In genomic region chr5:180049357-180049673, GRCh38 we compare ENCODE assay signal across 15 cellular contexts.
"Had no signal": no experiment of that assay in that cellular context is flagged by ENCODE, and none has a peak within 500 bp of the region (broad histone marks: within the 10 kb centered on the region; RNA-seq: fewer than 3 reads in every experiment).

No MANE protein-coding gene starts in this region.

- H3K4me1 ChIP-seq: uterus had no signal

- H2AFZ ChIP-seq: hepatocyte had no signal

- H3K4me2 ChIP-seq: hepatocyte had no signal

- H3K27me3 Mint-ChIP-seq: activated CD4-positive, alpha-beta memory T cell treated with anti-CD3 and anti-CD28 coated beads, Interleukin-2, amount 10 ng/mL, durations not matched to agents 7 days and 5 days; activated CD4-positive, alpha-beta T cell treated with anti-CD3 and anti-CD28 coated beads for 36 hours; activated naive CD4-positive, alpha-beta T cell treated with anti-CD3 and anti-CD28 coated beads, Interleukin-2, amount 10 ng/mL, durations not matched to agents 7 days and 5 days; activated T-cell treated with anti-CD3 and anti-CD28 coated beads, Interleukin-2, amount 50 U/mL, for 24 hours; stimulated activated naive B cell treated with anti-CD40 and anti-IgM and Interleukin-4, amounts not matched to agents 10 μg/mL and 1 μg/mL and 100 μg/mL, for 72 hours; T-cell had no signal

- H3K36me3 ChIP-seq: ovary, uterus had no signal

- ATAC-seq: activated CD4-positive, alpha-beta T cell treated with anti-CD3 and anti-CD28 coated beads for 36 hours; stimulated activated naive B cell treated with anti-CD40 and anti-IgM and Interleukin-4, amounts not matched to agents 10 μg/mL and 1 μg/mL and 100 μg/mL, for 72 hours; T-cell had no signal

- H3K27ac ChIP-seq: hepatocyte, left lung, ovary, uterus had no signal

- FAIRE-seq: astrocyte had no signal

- DNase-seq: activated CD4-positive, alpha-beta memory T cell treated with anti-CD3 and anti-CD28 coated beads, Interleukin-2, amount 10 ng/mL, durations not matched to agents 7 days and 5 days; activated CD4-positive, alpha-beta T cell treated with anti-CD3 and anti-CD28 coated beads for 36 hours; activated naive CD4-positive, alpha-beta T cell treated with anti-CD3 and anti-CD28 coated beads, Interleukin-2, amount 10 ng/mL, durations not matched to agents 7 days and 5 days; activated T-cell treated with anti-CD3 and anti-CD28 coated beads, Interleukin-2, amount 50 U/mL, for 24 hours; islet precursor cell; left lung; ovary; stimulated activated CD4-positive, alpha-beta T cell treated with anti-CD3 and anti-CD28 coated beads, Interleukin-2, amount 100 ng/mL, for 48 hours; stimulated activated naive B cell treated with anti-CD40 and anti-IgM and Interleukin-4, amounts not matched to agents 10 μg/mL and 1 μg/mL and 100 μg/mL, for 72 hours; T-cell; T-helper 9 cell; uterus had no signal

- H3K4me3 Mint-ChIP-seq: activated CD4-positive, alpha-beta memory T cell treated with anti-CD3 and anti-CD28 coated beads, Interleukin-2, amount 10 ng/mL, durations not matched to agents 7 days and 5 days; activated CD4-positive, alpha-beta T cell treated with anti-CD3 and anti-CD28 coated beads for 36 hours; activated naive CD4-positive, alpha-beta T cell treated with anti-CD3 and anti-CD28 coated beads, Interleukin-2, amount 10 ng/mL, durations not matched to agents 7 days and 5 days; activated T-cell treated with anti-CD3 and anti-CD28 coated beads, Interleukin-2, amount 50 U/mL, for 24 hours; stimulated activated naive B cell treated with anti-CD40 and anti-IgM and Interleukin-4, amounts not matched to agents 10 μg/mL and 1 μg/mL and 100 μg/mL, for 72 hours; T-cell had no signal

- H3K9me3 ChIP-seq: ovary, tibial nerve, uterus had no signal

- H3K36me3 Mint-ChIP-seq: activated naive CD4-positive, alpha-beta T cell treated with anti-CD3 and anti-CD28 coated beads, Interleukin-2, amount 10 ng/mL, durations not matched to agents 7 days and 5 days had no signal

- H3K27ac Mint-ChIP-seq: activated CD4-positive, alpha-beta memory T cell treated with anti-CD3 and anti-CD28 coated beads, Interleukin-2, amount 10 ng/mL, durations not matched to agents 7 days and 5 days; activated CD4-positive, alpha-beta T cell treated with anti-CD3 and anti-CD28 coated beads for 36 hours; activated naive CD4-positive, alpha-beta T cell treated with anti-CD3 and anti-CD28 coated beads, Interleukin-2, amount 10 ng/mL, durations not matched to agents 7 days and 5 days; activated T-cell treated with anti-CD3 and anti-CD28 coated beads, Interleukin-2, amount 50 U/mL, for 24 hours; stimulated activated naive B cell treated with anti-CD40 and anti-IgM and Interleukin-4, amounts not matched to agents 10 μg/mL and 1 μg/mL and 100 μg/mL, for 72 hours; T-cell had no signal

- H3K9me3 Mint-ChIP-seq: activated CD4-positive, alpha-beta memory T cell treated with anti-CD3 and anti-CD28 coated beads, Interleukin-2, amount 10 ng/mL, durations not matched to agents 7 days and 5 days; activated naive CD4-positive, alpha-beta T cell treated with anti-CD3 and anti-CD28 coated beads, Interleukin-2, amount 10 ng/mL, durations not matched to agents 7 days and 5 days; activated T-cell treated with anti-CD3 and anti-CD28 coated beads, Interleukin-2, amount 50 U/mL, for 24 hours; stimulated activated naive B cell treated with anti-CD40 and anti-IgM and Interleukin-4, amounts not matched to agents 10 μg/mL and 1 μg/mL and 100 μg/mL, for 72 hours; T-cell had no signal

- H3K4me3 ChIP-seq: hepatocyte, left lung, ovary, tibial nerve, uterus had no signal

- H3K27me3 ChIP-seq: hepatocyte, left lung, ovary, tibial nerve, uterus had no signal

- H3K4me1 Mint-ChIP-seq: activated CD4-positive, alpha-beta memory T cell treated with anti-CD3 and anti-CD28 coated beads, Interleukin-2, amount 10 ng/mL, durations not matched to agents 7 days and 5 days; activated naive CD4-positive, alpha-beta T cell treated with anti-CD3 and anti-CD28 coated beads, Interleukin-2, amount 10 ng/mL, durations not matched to agents 7 days and 5 days had no signal
